23 cellular contexts compared by ENCODE assay signal in genomic region chr4:65983062-65983461, GRCh38.
"Had no signal": no experiment of that assay in that cellular context is flagged by ENCODE, and none has a peak within 500 bp of the region (broad histone marks: within the 10 kb centered on the region; RNA-seq: fewer than 3 reads in every experiment).

No MANE protein-coding gene starts in this region.

- DNase-seq: activated CD4-positive, alpha-beta T cell treated with anti-CD3 and anti-CD28 coated beads, Interleukin-2, amount 10 ng/mL, durations not matched to agents 24 days and 14 days; activated CD4-positive, CD25-positive, alpha-beta regulatory T cell; activated CD8-positive, alpha-beta T cell treated with anti-CD3 and anti-CD28 coated beads for 36 hours; activated naive CD4-positive, alpha-beta T cell; activated naive CD8-positive, alpha-beta T cell treated with anti-CD3 and anti-CD28 coated beads, Interleukin-2, amount 10 ng/mL, durations not matched to agents 7 days and 5 days; activated T-cell treated with anti-CD3 and anti-CD28 coated beads, Interleukin-2, amount 50 U/mL, for 1 hour; effector memory CD8-positive, alpha-beta T cell; islet precursor cell; midbrain; nucleus accumbens; stimulated activated CD4-positive, alpha-beta T cell treated with anti-CD3 and anti-CD28 coated beads, Interleukin-15, amount 100 ng/mL, for 24 hours; stimulated activated CD4-positive, alpha-beta T cell treated with anti-CD3 and anti-CD28 coated beads, Interleukin-4, amount 100 ng/mL, for 1 hour; stimulated activated naive CD8-positive, alpha-beta T cell treated with anti-CD3 and anti-CD28 coated beads, Interleukin-15, amount 100 ng/mL, for 72 hours; T-helper 1 cell; T1000; upper lobe of right lung had no signal

- H3K9me3 Mint-ChIP-seq: nephron had no signal

- H3K27ac ChIP-seq: right atrium auricular region, skin epidermis, thoracic aorta, upper lobe of right lung had no signal

- H3K4me1 ChIP-seq: right atrium auricular region, upper lobe of right lung had no signal

- ATAC-seq: activated CD8-positive, alpha-beta T cell treated with anti-CD3 and anti-CD28 coated beads for 36 hours; activated T-helper 17 cell treated with anti-CD3 and anti-CD28 coated beads, Interleukin-2, amount 50 U/mL, for 72 hours; effector memory CD8-positive, alpha-beta T cell; stimulated activated naive CD8-positive, alpha-beta T cell treated with anti-CD3 and anti-CD28 coated beads, Interleukin-15, amount 100 ng/mL, for 72 hours; upper lobe of right lung had no signal

- H3K27ac Mint-ChIP-seq: activated CD4-positive, alpha-beta T cell treated with anti-CD3 and anti-CD28 coated beads, Interleukin-2, amount 10 ng/mL, durations not matched to agents 24 days and 14 days; activated CD8-positive, alpha-beta T cell treated with anti-CD3 and anti-CD28 coated beads for 36 hours; activated naive CD8-positive, alpha-beta T cell treated with anti-CD3 and anti-CD28 coated beads, Interleukin-2, amount 10 ng/mL, durations not matched to agents 7 days and 5 days; activated T-helper 17 cell treated with anti-CD3 and anti-CD28 coated beads, Interleukin-2, amount 50 U/mL, for 72 hours; effector memory CD8-positive, alpha-beta T cell; progenitor cell of endocrine pancreas; stimulated activated naive CD8-positive, alpha-beta T cell treated with anti-CD3 and anti-CD28 coated beads, Interleukin-15, amount 100 ng/mL, for 72 hours had no signal

- H3K27me3 ChIP-seq: right atrium auricular region, upper lobe of right lung had no signal

- H3K36me3 ChIP-seq: right atrium auricular region, thoracic aorta, upper lobe of right lung had no signal

- H3K36me3 Mint-ChIP-seq: activated naive CD8-positive, alpha-beta T cell treated with anti-CD3 and anti-CD28 coated beads, Interleukin-2, amount 10 ng/mL, durations not matched to agents 7 days and 5 days had no signal

- H3K27me3 Mint-ChIP-seq: activated CD4-positive, alpha-beta T cell treated with anti-CD3 and anti-CD28 coated beads, Interleukin-2, amount 10 ng/mL, durations not matched to agents 24 days and 14 days; activated CD8-positive, alpha-beta T cell treated with anti-CD3 and anti-CD28 coated beads for 36 hours; activated naive CD8-positive, alpha-beta T cell treated with anti-CD3 and anti-CD28 coated beads, Interleukin-2, amount 10 ng/mL, durations not matched to agents 7 days and 5 days; activated T-helper 17 cell treated with anti-CD3 and anti-CD28 coated beads, Interleukin-2, amount 50 U/mL, for 72 hours; effector memory CD8-positive, alpha-beta T cell; progenitor cell of endocrine pancreas; stimulated activated naive CD8-positive, alpha-beta T cell treated with anti-CD3 and anti-CD28 coated beads, Interleukin-15, amount 100 ng/mL, for 72 hours had no signal

- H3K4me3 ChIP-seq: lung, right atrium auricular region, skin epidermis, thoracic aorta, upper lobe of right lung had no signal

- H3K9me3 ChIP-seq: right atrium auricular region, thoracic aorta, upper lobe of right lung had no signal

- H3K4me1 Mint-ChIP-seq: activated CD4-positive, alpha-beta T cell treated with anti-CD3 and anti-CD28 coated beads, Interleukin-2, amount 10 ng/mL, durations not matched to agents 24 days and 14 days; activated naive CD8-positive, alpha-beta T cell treated with anti-CD3 and anti-CD28 coated beads, Interleukin-2, amount 10 ng/mL, durations not matched to agents 7 days and 5 days; activated T-helper 17 cell treated with anti-CD3 and anti-CD28 coated beads, Interleukin-2, amount 50 U/mL, for 72 hours; stimulated activated naive CD8-positive, alpha-beta T cell treated with anti-CD3 and anti-CD28 coated beads, Interleukin-15, amount 100 ng/mL, for 72 hours had no signal

- H3K4me3 Mint-ChIP-seq: activated CD4-positive, alpha-beta T cell treated with anti-CD3 and anti-CD28 coated beads, Interleukin-2, amount 10 ng/mL, durations not matched to agents 24 days and 14 days; activated CD8-positive, alpha-beta T cell treated with anti-CD3 and anti-CD28 coated beads for 36 hours; activated naive CD8-positive, alpha-beta T cell treated with anti-CD3 and anti-CD28 coated beads, Interleukin-2, amount 10 ng/mL, durations not matched to agents 7 days and 5 days; activated T-helper 17 cell treated with anti-CD3 and anti-CD28 coated beads, Interleukin-2, amount 50 U/mL, for 72 hours; effector memory CD8-positive, alpha-beta T cell; nephron; stimulated activated naive CD8-positive, alpha-beta T cell treated with anti-CD3 and anti-CD28 coated beads, Interleukin-15, amount 100 ng/mL, for 72 hours had no signal
